21 cellular contexts compared by ENCODE assay signal in the genomic region with DNA sequence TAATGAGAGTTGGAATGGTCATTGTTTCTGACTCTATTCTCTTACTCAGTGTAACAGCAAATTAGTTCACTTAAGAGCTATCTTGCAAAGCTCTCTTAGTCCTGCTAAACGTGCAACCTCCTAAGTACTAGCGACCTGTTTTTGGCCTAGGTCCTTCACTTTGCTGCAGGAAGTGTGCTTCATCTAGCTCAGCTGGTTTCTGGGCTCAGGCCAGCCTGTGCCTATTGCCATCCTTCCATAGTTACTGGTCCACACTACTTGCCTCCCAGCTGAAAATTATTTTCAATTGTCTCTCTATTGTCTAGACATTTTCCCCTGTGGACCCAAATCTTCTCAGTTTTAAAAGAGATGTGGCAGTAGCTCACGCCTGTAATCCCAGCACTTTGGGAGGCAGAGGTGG.
"Had no signal": no experiment of that assay in that cellular context is flagged by ENCODE, and none has a peak within 500 bp of the region (broad histone marks: within the 10 kb centered on the region; RNA-seq: fewer than 3 reads in every experiment).

No MANE protein-coding gene starts in this region.

- H3K36me3 ChIP-seq: colonic mucosa, esophagus squamous epithelium, gastrocnemius medialis, prostate gland, upper lobe of left lung had no signal

- H3K4me1 ChIP-seq: colonic mucosa, esophagus squamous epithelium, gastrocnemius medialis, prostate gland, upper lobe of left lung had no signal

- H3K27me3 ChIP-seq: colonic mucosa, esophagus squamous epithelium, gastrocnemius medialis, upper lobe of left lung had no signal

- H3K4me3 ChIP-seq: colonic mucosa, dorsolateral prefrontal cortex, esophagus squamous epithelium, gastrocnemius medialis, prostate gland, upper lobe of left lung had no signal

- DNase-seq: activated CD4-positive, alpha-beta T cell treated with anti-CD3 and anti-CD28 coated beads for 4 hours; activated CD4-positive, alpha-beta T cell treated with anti-CD3 and anti-CD28 coated beads, Interleukin-2, amount 50 U/mL, for 48 hours; activated CD4-positive, CD25-positive, alpha-beta regulatory T cell; activated CD8-positive, alpha-beta memory T cell treated with anti-CD3 and anti-CD28 coated beads, Interleukin-2, amount 50 U/mL, for 48 hours; activated naive CD4-positive, alpha-beta T cell treated with Interleukin-2 at 50 U/mL for 16 hours; activated naive CD8-positive, alpha-beta T cell treated with anti-CD3 and anti-CD28 coated beads for 36 hours; activated T-cell treated with anti-CD3 and anti-CD28 coated beads, Interleukin-2, amount 50 U/mL, for 4 hours; central memory CD4-positive, alpha-beta T cell; colonic mucosa; dorsolateral prefrontal cortex; esophagus squamous epithelium; gastrocnemius medialis; head of caudate nucleus; left cardiac atrium; midbrain; natural killer cell; stimulated activated CD4-positive, alpha-beta T cell treated with anti-CD3 and anti-CD28 coated beads, Interleukin-4, amount 100 ng/mL, for 1 hour; stimulated activated naive CD8-positive, alpha-beta T cell treated with anti-CD3 and anti-CD28 coated beads, Interleukin-15, Interleukin-2, amounts not matched to agents 100 U/mL and 50 U/mL, for 24 hours; T1000; upper lobe of left lung had no signal

- H3K27ac ChIP-seq: colonic mucosa, dorsolateral prefrontal cortex, esophagus squamous epithelium, gastrocnemius medialis, prostate gland, upper lobe of left lung had no signal

- H3K9me3 ChIP-seq: colonic mucosa, esophagus squamous epithelium, gastrocnemius medialis, prostate gland, upper lobe of left lung had no signal
